ENCODE assay signal across 12 cellular contexts in the genomic region with DNA sequence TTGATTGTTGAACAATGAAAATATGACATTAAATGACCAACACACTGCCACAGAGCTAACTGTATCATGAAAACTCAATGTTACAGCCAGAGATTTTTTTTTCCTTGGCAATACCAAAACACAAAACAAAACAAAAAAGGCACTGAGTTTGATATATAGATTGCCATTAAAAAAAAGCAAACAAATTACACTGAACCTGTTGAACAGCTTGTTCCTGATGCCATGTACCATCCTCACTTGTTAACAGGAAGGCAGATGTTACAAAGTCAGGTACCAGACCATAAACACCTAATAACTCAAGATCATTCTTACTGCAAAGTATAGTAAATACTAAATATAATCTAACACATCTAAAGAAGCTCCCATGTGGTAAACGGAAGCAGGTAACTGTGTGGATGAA.
A peak's percentile ranks its signal among the peaks of the same experiment; 100 is the strongest.
DNase-seq lines count a peak whose midpoint lies in the region; ATAC-seq and TF ChIP-seq lines count a peak whose summit lies in the region.
"Had no signal": no experiment of that assay in that cellular context is flagged by ENCODE, and none has a peak within 500 bp of the region (broad histone marks: within the 10 kb centered on the region; RNA-seq: fewer than 3 reads in every experiment).

No MANE protein-coding gene starts in this region.

- H3K4me3 Mint-ChIP-seq in WTC11 (no peak overlapping the region), nephron progenitor cell (no peak overlapping the region)
- H3K4me3 Mint-ChIP-seq: CD8-positive, alpha-beta T cell; GM23338 had no signal

- H3K36me3 Mint-ChIP-seq in WTC11 (no peaks in the 10 kb centered on the region), nephron progenitor cell (ENCODE audit: low read depth) (peaks cover 30% of the 10 kb centered on the region)

- DNase-seq in NCI-H748 (lab: John Stamatoyannopoulos, UW; ENCODE audit: unreplicated experiment) (peak; percentile 3), NCI-H748 treated with DMSO at 0.1 percent for 48 hours (lab: John Stamatoyannopoulos, UW) (no peak), WTC11 (ENCODE audit: low spot score) (no peak), nephron progenitor cell (no peak), RKO (ENCODE audit: low spot score) (no peak), globus pallidus (ENCODE audit: low spot score) (no peak)
- DNase-seq: 8988T; Calu3; CD8-positive, alpha-beta T cell had no signal

- no peaks in the 10 kb centered on the region for H3K27me3 Mint-ChIP-seq in WTC11 (ENCODE audit: low read depth)
- no peaks in the 10 kb centered on the region for H3K27me3 Mint-ChIP-seq in nephron progenitor cell (ENCODE audit: low read depth, poor library complexity)

- no peak for TF ChIP-seq CTCF in WTC11 (IDR thresholded peaks at IDR 0.05)
- TF ChIP-seq CTCF in nephron progenitor cell (IDR thresholded peaks at IDR 0.05): no peak

- H3K27ac Mint-ChIP-seq in WTC11 (peak overlapping the region; percentile 38; the same call in 1 of the 2 replicates), nephron progenitor cell (peak overlapping the region; percentile 81)
- H3K27ac Mint-ChIP-seq: CD8-positive, alpha-beta T cell; GM23338 had no signal

- no peaks in the 10 kb centered on the region for H3K9me3 Mint-ChIP-seq in WTC11
- no peaks in the 10 kb centered on the region for H3K9me3 Mint-ChIP-seq in nephron progenitor cell
- H3K9me3 Mint-ChIP-seq: CD8-positive, alpha-beta T cell; GM23338 had no signal

- CTCF ChIA-PET in WTC11 (lab: Charles Lee): no interaction called here

- ATAC-seq in WTC11 (no peak), GM19463 (IDR thresholded peaks at IDR 0.05; ENCODE audit: unreplicated experiment) (no peak)
- ATAC-seq: CD8-positive, alpha-beta T cell; GM23338; HCT116 had no signal

- peaks cover 10% of the 10 kb centered on the region for H3K4me1 Mint-ChIP-seq in WTC11
- H3K4me1 Mint-ChIP-seq in nephron progenitor cell: no peaks in the 10 kb centered on the region

- POLR2A ChIA-PET in WTC11 (lab: Charles Lee): no interaction called here

TF ChIP-seq in WTC11, 78 proteins besides CTCF, POLR2A, EP300 and RAD21:
- TF ChIP-seq ZNF423 (CRISPR knock-in tag; IDR thresholded peaks at IDR 0.05) (no peak), MYBL2 (CRISPR knock-in tag; IDR thresholded peaks at IDR 0.05) (no peak), EMX1 (CRISPR knock-in tag; IDR thresholded peaks at IDR 0.05) (no peak), MXD4 (CRISPR knock-in tag; IDR thresholded peaks at IDR 0.05; ENCODE audit: borderline replicate concordance) (no peak), ZNF317 (CRISPR knock-in tag; IDR thresholded peaks at IDR 0.05; ENCODE audit: borderline replicate concordance, low read depth) (no peak)
- TF ChIP-seq, protein P1, sequence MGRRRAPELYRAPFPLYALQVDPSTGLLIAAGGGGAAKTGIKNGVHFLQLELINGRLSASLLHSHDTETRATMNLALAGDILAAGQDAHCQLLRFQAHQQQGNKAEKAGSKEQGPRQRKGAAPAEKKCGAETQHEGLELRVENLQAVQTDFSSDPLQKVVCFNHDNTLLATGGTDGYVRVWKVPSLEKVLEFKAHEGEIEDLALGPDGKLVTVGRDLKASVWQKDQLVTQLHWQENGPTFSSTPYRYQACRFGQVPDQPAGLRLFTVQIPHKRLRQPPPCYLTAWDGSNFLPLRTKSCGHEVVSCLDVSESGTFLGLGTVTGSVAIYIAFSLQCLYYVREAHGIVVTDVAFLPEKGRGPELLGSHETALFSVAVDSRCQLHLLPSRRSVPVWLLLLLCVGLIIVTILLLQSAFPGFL (CRISPR knock-in tag; IDR thresholded peaks at IDR 0.05; ENCODE audit: borderline replicate concordance): no peak
- TF ChIP-seq, protein P2, sequence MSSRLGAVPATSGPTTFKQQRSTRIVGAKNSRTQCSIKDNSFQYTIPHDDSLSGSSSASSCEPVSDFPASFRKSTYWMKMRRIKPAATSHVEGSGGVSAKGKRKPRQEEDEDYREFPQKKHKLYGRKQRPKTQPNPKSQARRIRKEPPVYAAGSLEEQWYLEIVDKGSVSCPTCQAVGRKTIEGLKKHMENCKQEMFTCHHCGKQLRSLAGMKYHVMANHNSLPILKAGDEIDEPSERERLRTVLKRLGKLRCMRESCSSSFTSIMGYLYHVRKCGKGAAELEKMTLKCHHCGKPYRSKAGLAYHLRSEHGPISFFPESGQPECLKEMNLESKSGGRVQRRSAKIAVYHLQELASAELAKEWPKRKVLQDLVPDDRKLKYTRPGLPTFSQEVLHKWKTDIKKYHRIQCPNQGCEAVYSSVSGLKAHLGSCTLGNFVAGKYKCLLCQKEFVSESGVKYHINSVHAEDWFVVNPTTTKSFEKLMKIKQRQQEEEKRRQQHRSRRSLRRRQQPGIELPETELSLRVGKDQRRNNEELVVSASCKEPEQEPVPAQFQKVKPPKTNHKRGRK (CRISPR knock-in tag; IDR thresholded peaks at IDR 0.05; ENCODE audit: borderline replicate concordance): no peak
- TF ChIP-seq, protein P3, sequence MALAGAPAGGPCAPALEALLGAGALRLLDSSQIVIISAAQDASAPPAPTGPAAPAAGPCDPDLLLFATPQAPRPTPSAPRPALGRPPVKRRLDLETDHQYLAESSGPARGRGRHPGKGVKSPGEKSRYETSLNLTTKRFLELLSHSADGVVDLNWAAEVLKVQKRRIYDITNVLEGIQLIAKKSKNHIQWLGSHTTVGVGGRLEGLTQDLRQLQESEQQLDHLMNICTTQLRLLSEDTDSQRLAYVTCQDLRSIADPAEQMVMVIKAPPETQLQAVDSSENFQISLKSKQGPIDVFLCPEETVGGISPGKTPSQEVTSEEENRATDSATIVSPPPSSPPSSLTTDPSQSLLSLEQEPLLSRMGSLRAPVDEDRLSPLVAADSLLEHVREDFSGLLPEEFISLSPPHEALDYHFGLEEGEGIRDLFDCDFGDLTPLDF (CRISPR knock-in tag; IDR thresholded peaks at IDR 0.05): no peak
TF ChIP-seq in WTC11: peak in this region for 0.
